In the genomic region with DNA sequence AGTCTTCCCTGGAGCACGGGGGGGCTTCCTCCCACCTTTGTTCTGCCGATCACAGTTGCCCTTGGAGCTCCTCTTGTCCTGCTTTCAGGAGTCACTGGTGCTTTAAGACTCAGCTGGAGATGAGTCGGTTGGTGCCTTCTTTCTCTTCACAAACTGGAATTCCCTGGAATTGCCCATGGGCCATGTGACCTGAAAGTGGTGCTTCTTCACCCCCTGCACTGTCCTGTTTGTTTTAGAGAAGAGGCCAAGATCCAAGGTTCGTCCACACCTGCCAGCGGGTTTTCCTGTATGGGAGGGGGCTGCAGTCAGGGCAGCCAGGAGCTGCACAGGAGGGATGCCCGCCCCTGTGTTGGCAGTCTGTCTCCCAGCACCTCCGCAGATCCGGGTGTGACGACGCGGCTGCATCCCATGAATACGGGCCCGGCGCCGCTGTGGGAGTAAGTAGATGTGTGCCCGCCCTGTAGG, we compare ENCODE assay signal across 1 cellular context.
TF ChIP-seq lines count a peak whose summit lies in the region.

No MANE protein-coding gene starts in this region.

TF ChIP-seq in HepG2, 621 proteins besides CTCF, POLR2A, EP300 and RAD21 (continued from another document and continues in another):
- TF ChIP-seq, protein P1, sequence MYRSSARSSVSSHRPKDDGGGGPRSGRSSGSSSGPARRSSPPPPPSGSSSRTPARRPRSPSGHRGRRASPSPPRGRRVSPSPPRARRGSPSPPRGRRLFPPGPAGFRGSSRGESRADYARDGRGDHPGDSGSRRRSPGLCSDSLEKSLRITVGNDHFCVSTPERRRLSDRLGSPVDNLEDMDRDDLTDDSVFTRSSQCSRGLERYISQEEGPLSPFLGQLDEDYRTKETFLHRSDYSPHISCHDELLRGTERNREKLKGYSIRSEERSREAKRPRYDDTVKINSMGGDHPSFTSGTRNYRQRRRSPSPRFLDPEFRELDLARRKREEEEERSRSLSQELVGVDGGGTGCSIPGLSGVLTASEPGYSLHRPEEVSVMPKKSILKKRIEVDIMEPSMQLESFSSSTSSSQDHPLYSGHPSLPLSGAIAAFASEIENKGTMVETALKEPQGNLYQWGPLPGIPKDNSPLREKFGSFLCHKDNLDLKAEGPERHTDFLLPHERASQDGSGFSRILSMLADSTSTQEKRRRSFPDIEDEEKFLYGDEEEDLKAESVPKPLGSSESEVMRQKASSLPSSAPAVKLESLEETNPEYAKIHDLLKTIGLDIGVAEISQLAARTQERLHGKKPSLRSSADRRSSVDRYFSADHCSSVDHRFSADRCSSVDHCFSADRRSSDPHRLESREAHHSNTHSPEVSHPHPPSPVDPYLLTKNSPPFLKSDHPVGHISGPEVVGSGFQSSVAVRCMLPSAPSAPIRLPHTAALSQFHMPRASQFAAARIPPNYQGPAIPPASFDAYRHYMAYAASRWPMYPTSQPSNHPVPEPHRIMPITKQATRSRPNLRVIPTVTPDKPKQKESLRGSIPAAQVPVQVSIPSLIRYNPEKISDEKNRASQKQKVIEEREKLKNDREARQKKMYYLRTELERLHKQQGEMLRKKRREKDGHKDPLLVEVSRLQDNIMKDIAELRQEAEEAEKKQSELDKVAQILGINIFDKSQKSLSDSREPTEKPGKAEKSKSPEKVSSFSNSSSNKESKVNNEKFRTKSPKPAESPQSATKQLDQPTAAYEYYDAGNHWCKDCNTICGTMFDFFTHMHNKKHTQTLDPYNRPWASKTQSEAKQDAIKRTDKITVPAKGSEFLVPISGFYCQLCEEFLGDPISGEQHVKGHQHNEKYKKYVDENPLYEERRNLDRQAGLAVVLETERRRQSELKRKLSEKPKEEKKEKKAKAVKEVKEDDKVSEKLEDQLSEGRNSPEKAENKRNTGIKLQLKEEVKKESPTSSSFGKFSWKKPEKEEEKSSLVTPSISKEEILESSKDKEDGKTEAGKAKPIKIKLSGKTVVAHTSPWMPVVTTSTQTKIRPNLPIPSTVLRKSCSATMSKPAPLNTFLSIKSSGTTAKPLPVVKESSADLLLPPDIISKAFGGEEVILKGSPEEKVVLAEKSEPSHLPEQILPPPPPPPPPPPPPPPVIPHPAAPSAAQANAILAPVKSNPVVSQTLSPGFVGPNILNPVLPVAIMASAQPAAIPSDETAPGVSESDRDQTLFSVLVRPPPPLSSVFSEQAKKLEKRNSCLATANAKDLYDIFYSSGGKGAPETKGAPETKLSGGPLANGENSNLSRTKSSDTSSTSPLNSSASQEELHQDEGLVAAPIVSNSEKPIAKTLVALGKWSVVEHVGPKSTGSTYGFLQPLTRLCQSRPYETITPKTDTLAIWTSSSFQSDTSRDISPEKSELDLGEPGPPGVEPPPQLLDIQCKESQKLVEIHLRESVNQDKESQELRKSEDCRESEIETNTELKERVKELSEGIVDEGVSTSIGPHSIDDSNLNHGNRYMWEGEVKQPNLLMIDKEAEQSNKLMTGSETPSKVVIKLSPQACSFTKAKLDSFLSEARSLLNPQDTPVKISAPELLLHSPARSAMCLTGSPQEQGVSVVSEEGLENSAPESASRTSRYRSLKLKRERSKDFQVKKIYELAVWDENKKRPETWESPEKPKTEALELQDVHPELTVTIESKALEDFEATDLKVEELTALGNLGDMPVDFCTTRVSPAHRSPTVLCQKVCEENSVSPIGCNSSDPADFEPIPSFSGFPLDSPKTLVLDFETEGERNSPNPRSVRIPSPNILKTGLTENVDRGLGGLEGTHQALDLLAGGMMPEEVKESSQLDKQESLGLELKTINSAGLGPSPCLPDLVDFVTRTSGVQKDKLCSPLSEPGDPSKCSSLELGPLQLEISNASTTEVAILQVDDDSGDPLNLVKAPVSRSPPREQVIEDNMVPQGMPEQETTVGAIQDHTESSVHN (CRISPR knock-in tag; IDR thresholded peaks at IDR 0.05) = peak; percentile 91
- TF ChIP-seq ZNF501 (CRISPR knock-in tag; IDR thresholded peaks at IDR 0.05) = 0 out of 2 replicates have a peak, but pooled peaks have one; percentile 44
- no peak for TF ChIP-seq ZNF678 (CRISPR knock-in tag; IDR thresholded peaks at IDR 0.05)
- no peak for TF ChIP-seq BRCA1 (CRISPR knock-in tag; IDR thresholded peaks at IDR 0.05)
- TF ChIP-seq ARNTL (CRISPR knock-in tag; IDR thresholded peaks at IDR 0.05) = peak; percentile 68; the same call in 1 of the 2 replicates
- TF ChIP-seq POLR2AphosphoS5 (IDR thresholded peaks at IDR 0.05; ENCODE audit: low read depth, low read length) = no peak
- no peak for TF ChIP-seq ZNF552 (CRISPR knock-in tag; IDR thresholded peaks at IDR 0.05; ENCODE audit: borderline replicate concordance)
- TF ChIP-seq SAP130 (CRISPR knock-in tag; IDR thresholded peaks at IDR 0.05; ENCODE audit: low read depth) = peak; percentile 64
- no peak for TF ChIP-seq E2F5 (CRISPR knock-in tag; conservative IDR thresholded peaks at IDR 0.05)
- no peak for TF ChIP-seq ZNF839 (CRISPR knock-in tag; IDR thresholded peaks at IDR 0.05; ENCODE audit: borderline replicate concordance)
- TF ChIP-seq ZNF746 (CRISPR knock-in tag; IDR thresholded peaks at IDR 0.05) = no peak
- TF ChIP-seq, protein P2, sequence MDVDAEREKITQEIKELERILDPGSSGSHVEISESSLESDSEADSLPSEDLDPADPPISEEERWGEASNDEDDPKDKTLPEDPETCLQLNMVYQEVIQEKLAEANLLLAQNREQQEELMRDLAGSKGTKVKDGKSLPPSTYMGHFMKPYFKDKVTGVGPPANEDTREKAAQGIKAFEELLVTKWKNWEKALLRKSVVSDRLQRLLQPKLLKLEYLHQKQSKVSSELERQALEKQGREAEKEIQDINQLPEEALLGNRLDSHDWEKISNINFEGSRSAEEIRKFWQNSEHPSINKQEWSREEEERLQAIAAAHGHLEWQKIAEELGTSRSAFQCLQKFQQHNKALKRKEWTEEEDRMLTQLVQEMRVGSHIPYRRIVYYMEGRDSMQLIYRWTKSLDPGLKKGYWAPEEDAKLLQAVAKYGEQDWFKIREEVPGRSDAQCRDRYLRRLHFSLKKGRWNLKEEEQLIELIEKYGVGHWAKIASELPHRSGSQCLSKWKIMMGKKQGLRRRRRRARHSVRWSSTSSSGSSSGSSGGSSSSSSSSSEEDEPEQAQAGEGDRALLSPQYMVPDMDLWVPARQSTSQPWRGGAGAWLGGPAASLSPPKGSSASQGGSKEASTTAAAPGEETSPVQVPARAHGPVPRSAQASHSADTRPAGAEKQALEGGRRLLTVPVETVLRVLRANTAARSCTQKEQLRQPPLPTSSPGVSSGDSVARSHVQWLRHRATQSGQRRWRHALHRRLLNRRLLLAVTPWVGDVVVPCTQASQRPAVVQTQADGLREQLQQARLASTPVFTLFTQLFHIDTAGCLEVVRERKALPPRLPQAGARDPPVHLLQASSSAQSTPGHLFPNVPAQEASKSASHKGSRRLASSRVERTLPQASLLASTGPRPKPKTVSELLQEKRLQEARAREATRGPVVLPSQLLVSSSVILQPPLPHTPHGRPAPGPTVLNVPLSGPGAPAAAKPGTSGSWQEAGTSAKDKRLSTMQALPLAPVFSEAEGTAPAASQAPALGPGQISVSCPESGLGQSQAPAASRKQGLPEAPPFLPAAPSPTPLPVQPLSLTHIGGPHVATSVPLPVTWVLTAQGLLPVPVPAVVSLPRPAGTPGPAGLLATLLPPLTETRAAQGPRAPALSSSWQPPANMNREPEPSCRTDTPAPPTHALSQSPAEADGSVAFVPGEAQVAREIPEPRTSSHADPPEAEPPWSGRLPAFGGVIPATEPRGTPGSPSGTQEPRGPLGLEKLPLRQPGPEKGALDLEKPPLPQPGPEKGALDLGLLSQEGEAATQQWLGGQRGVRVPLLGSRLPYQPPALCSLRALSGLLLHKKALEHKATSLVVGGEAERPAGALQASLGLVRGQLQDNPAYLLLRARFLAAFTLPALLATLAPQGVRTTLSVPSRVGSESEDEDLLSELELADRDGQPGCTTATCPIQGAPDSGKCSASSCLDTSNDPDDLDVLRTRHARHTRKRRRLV (CRISPR knock-in tag; IDR thresholded peaks at IDR 0.05) = no peak
- TF ChIP-seq ARHGAP35 (CRISPR knock-in tag; IDR thresholded peaks at IDR 0.05; ENCODE audit: borderline replicate concordance) = no peak
- no peak for TF ChIP-seq CBFB (CRISPR knock-in tag; IDR thresholded peaks at IDR 0.05)
- peak; percentile 13; the same call in 1 of the 2 replicates for TF ChIP-seq FOSL2 (CRISPR knock-in tag; IDR thresholded peaks at IDR 0.05)
- TF ChIP-seq ZNF557 (CRISPR knock-in tag; IDR thresholded peaks at IDR 0.05) = 0 out of 2 replicates have a peak, but pooled peaks have one; percentile 48
- TF ChIP-seq ETS1 (CRISPR knock-in tag; IDR thresholded peaks at IDR 0.05) = no peak
- TF ChIP-seq ETV5 (CRISPR knock-in tag; IDR thresholded peaks at IDR 0.05; ENCODE audit: borderline replicate concordance) = peak; percentile 27; the same call in 1 of the 2 replicates
- no peak for TF ChIP-seq U2AF1 (optimal IDR thresholded peaks at IDR 0.05; ENCODE audit: low read depth, low read length)
- TF ChIP-seq SMYD3 (CRISPR knock-in tag; IDR thresholded peaks at IDR 0.05) = no peak
- no peak for TF ChIP-seq PREB (CRISPR knock-in tag; IDR thresholded peaks at IDR 0.05)
- TF ChIP-seq ATAD3A (CRISPR knock-in tag; IDR thresholded peaks at IDR 0.05) = no peak
- TF ChIP-seq POGZ (CRISPR knock-in tag; IDR thresholded peaks at IDR 0.05) = no peak
- TF ChIP-seq MAFG (CRISPR knock-in tag; IDR thresholded peaks at IDR 0.05) = no peak
- TF ChIP-seq PPARG (CRISPR knock-in tag; conservative IDR thresholded peaks at IDR 0.05) = peak; percentile 78
- no peak for TF ChIP-seq HHEX (CRISPR knock-in tag; IDR thresholded peaks at IDR 0.05)
- TF ChIP-seq ZNF30 (CRISPR knock-in tag; IDR thresholded peaks at IDR 0.05) = no peak
- TF ChIP-seq LBX2 (CRISPR knock-in tag; IDR thresholded peaks at IDR 0.05; ENCODE audit: borderline replicate concordance) = no peak
- TF ChIP-seq ZBTB21 (CRISPR knock-in tag; IDR thresholded peaks at IDR 0.05) = no peak
- peak; percentile 34; the same call in 1 of the 2 replicates for TF ChIP-seq NCOR1 (IDR thresholded peaks at IDR 0.05; ENCODE audit: borderline replicate concordance, low read length)
- TF ChIP-seq, protein P3, sequence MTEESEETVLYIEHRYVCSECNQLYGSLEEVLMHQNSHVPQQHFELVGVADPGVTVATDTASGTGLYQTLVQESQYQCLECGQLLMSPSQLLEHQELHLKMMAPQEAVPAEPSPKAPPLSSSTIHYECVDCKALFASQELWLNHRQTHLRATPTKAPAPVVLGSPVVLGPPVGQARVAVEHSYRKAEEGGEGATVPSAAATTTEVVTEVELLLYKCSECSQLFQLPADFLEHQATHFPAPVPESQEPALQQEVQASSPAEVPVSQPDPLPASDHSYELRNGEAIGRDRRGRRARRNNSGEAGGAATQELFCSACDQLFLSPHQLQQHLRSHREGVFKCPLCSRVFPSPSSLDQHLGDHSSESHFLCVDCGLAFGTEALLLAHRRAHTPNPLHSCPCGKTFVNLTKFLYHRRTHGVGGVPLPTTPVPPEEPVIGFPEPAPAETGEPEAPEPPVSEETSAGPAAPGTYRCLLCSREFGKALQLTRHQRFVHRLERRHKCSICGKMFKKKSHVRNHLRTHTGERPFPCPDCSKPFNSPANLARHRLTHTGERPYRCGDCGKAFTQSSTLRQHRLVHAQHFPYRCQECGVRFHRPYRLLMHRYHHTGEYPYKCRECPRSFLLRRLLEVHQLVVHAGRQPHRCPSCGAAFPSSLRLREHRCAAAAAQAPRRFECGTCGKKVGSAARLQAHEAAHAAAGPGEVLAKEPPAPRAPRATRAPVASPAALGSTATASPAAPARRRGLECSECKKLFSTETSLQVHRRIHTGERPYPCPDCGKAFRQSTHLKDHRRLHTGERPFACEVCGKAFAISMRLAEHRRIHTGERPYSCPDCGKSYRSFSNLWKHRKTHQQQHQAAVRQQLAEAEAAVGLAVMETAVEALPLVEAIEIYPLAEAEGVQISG (CRISPR knock-in tag; IDR thresholded peaks at IDR 0.05) = peak; percentile 67
- TF ChIP-seq ZNF230 (CRISPR knock-in tag; IDR thresholded peaks at IDR 0.05) = no peak
- no peak; the same call in 1 of the 2 replicates for TF ChIP-seq ZNF441 (CRISPR knock-in tag; IDR thresholded peaks at IDR 0.05; ENCODE audit: borderline replicate concordance)
- no peak for TF ChIP-seq POGK (CRISPR knock-in tag; conservative IDR thresholded peaks at IDR 0.05)
- no peak for TF ChIP-seq TCF7L2 (IDR thresholded peaks at IDR 0.05; ENCODE audit: low read depth, low read length)
- no peak for TF ChIP-seq ZNF674 (CRISPR knock-in tag; IDR thresholded peaks at IDR 0.05; ENCODE audit: low read depth)
- no peak; the same call in 1 of the 2 replicates for TF ChIP-seq ZNF460 (CRISPR knock-in tag; IDR thresholded peaks at IDR 0.05; ENCODE audit: borderline replicate concordance)
- no peak for TF ChIP-seq HMG20B (CRISPR knock-in tag; conservative IDR thresholded peaks at IDR 0.05)
